ENCODE assay signal across 1 cellular context in the genomic region with DNA sequence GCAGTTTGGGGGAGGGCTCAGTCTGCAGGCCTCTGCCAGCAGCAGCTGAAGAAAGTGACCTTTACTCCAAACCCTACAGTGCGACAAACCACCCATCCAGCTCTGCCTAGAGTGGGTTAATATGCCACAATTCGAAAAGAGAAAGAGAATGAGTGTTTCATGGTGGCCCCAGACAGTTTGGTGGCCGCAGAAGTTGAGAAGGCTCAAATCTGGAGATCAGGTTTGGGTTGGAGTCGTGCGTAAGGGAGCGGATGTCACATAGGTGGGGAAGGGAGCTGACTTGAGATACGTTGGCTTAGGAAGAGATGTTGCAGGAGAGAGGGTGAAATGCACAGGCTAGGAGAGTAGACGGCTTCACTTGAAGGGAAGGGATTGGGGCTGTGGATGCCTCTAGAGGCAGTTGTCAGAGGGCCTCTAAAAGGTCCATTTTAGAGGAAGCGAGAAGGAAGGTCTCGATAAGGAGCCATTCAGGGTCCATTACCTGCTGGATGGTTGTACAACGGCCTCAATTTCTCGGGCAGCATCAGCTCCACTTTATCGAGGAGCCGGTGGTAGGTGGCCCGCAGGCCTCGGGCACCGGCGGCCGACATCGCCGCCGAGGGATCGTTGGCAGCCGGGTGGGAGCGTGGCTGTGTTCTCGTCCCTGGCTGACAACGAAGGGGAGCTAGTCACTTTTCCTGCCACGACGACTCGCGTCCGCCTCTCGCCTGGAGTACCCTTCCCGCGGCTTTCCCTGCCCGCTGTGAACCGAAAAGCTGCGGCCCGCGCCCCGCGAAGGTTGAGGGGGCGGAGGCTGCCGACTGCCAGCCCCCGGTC.
TF ChIP-seq lines count a peak whose summit lies in the region.

No MANE protein-coding gene starts in this region.

TF ChIP-seq in HepG2, 621 proteins besides CTCF, POLR2A, EP300 and RAD21 (continued from another document and continues in another):
- TF ChIP-seq TARDBP (CRISPR knock-in tag; IDR thresholded peaks at IDR 0.05) (no peak), MIER3 (CRISPR knock-in tag; IDR thresholded peaks at IDR 0.05; ENCODE audit: borderline replicate concordance) (peak; percentile 11; the same call in 1 of the 2 replicates), ZNF224 (CRISPR knock-in tag; IDR thresholded peaks at IDR 0.05) (peak; percentile 64; the same call in 1 of the 2 replicates), MYNN (CRISPR knock-in tag; IDR thresholded peaks at IDR 0.05; ENCODE audit: low read depth) (no peak), HNRNPUL1 (IDR thresholded peaks at IDR 0.05; ENCODE audit: low read depth, low read length) (no peak), ZNF788 (CRISPR knock-in tag; IDR thresholded peaks at IDR 0.05; ENCODE audit: borderline replicate concordance) (peak; percentile 57; the same call in 1 of the 2 replicates), ZNF235 (CRISPR knock-in tag; IDR thresholded peaks at IDR 0.05; ENCODE audit: borderline replicate concordance) (peak; percentile 90), ZNF34 (CRISPR knock-in tag; IDR thresholded peaks at IDR 0.05; ENCODE audit: borderline replicate concordance) (no peak), ZNF552 (CRISPR knock-in tag; IDR thresholded peaks at IDR 0.05; ENCODE audit: borderline replicate concordance) (no peak; the same call in 1 of the 2 replicates), ZNF777 (CRISPR knock-in tag; IDR thresholded peaks at IDR 0.05) (peak; percentile 64), NR2C2 (CRISPR knock-in tag; IDR thresholded peaks at IDR 0.05; ENCODE audit: borderline replicate concordance) (no peak), ZNF598 (CRISPR knock-in tag; IDR thresholded peaks at IDR 0.05; ENCODE audit: borderline replicate concordance) (no peak), CAMTA2 (CRISPR knock-in tag; IDR thresholded peaks at IDR 0.05; ENCODE audit: borderline replicate concordance) (0 out of 2 replicates have a peak, but pooled peaks have one; percentile 28), KAT7 (CRISPR knock-in tag; IDR thresholded peaks at IDR 0.05; ENCODE audit: borderline replicate concordance) (peak; percentile 80), ZNF781 (CRISPR knock-in tag; IDR thresholded peaks at IDR 0.05; ENCODE audit: borderline replicate concordance, not compliant biosample characterization) (peak; percentile 36), SRSF4 (IDR thresholded peaks at IDR 0.05; ENCODE audit: low read depth, low read length, poor library complexity, severe bottlenecking) (no peak), KDM5A (IDR thresholded peaks at IDR 0.05; ENCODE audit: borderline replicate concordance, low read length) (no peak)
- TF ChIP-seq, protein P1, sequence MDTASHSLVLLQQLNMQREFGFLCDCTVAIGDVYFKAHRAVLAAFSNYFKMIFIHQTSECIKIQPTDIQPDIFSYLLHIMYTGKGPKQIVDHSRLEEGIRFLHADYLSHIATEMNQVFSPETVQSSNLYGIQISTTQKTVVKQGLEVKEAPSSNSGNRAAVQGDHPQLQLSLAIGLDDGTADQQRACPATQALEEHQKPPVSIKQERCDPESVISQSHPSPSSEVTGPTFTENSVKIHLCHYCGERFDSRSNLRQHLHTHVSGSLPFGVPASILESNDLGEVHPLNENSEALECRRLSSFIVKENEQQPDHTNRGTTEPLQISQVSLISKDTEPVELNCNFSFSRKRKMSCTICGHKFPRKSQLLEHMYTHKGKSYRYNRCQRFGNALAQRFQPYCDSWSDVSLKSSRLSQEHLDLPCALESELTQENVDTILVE (CRISPR knock-in tag; IDR thresholded peaks at IDR 0.05), result no peak
- TF ChIP-seq, protein P2, sequence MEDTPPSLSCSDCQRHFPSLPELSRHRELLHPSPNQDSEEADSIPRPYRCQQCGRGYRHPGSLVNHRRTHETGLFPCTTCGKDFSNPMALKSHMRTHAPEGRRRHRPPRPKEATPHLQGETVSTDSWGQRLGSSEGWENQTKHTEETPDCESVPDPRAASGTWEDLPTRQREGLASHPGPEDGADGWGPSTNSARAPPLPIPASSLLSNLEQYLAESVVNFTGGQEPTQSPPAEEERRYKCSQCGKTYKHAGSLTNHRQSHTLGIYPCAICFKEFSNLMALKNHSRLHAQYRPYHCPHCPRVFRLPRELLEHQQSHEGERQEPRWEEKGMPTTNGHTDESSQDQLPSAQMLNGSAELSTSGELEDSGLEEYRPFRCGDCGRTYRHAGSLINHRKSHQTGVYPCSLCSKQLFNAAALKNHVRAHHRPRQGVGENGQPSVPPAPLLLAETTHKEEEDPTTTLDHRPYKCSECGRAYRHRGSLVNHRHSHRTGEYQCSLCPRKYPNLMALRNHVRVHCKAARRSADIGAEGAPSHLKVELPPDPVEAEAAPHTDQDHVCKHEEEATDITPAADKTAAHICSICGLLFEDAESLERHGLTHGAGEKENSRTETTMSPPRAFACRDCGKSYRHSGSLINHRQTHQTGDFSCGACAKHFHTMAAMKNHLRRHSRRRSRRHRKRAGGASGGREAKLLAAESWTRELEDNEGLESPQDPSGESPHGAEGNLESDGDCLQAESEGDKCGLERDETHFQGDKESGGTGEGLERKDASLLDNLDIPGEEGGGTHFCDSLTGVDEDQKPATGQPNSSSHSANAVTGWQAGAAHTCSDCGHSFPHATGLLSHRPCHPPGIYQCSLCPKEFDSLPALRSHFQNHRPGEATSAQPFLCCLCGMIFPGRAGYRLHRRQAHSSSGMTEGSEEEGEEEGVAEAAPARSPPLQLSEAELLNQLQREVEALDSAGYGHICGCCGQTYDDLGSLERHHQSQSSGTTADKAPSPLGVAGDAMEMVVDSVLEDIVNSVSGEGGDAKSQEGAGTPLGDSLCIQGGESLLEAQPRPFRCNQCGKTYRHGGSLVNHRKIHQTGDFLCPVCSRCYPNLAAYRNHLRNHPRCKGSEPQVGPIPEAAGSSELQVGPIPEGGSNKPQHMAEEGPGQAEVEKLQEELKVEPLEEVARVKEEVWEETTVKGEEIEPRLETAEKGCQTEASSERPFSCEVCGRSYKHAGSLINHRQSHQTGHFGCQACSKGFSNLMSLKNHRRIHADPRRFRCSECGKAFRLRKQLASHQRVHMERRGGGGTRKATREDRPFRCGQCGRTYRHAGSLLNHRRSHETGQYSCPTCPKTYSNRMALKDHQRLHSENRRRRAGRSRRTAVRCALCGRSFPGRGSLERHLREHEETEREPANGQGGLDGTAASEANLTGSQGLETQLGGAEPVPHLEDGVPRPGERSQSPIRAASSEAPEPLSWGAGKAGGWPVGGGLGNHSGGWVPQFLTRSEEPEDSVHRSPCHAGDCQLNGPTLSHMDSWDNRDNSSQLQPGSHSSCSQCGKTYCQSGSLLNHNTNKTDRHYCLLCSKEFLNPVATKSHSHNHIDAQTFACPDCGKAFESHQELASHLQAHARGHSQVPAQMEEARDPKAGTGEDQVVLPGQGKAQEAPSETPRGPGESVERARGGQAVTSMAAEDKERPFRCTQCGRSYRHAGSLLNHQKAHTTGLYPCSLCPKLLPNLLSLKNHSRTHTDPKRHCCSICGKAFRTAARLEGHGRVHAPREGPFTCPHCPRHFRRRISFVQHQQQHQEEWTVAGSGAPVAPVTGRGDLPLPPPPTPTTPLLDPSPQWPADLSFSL (CRISPR knock-in tag; IDR thresholded peaks at IDR 0.05), result no peak
- TF ChIP-seq, protein P3, sequence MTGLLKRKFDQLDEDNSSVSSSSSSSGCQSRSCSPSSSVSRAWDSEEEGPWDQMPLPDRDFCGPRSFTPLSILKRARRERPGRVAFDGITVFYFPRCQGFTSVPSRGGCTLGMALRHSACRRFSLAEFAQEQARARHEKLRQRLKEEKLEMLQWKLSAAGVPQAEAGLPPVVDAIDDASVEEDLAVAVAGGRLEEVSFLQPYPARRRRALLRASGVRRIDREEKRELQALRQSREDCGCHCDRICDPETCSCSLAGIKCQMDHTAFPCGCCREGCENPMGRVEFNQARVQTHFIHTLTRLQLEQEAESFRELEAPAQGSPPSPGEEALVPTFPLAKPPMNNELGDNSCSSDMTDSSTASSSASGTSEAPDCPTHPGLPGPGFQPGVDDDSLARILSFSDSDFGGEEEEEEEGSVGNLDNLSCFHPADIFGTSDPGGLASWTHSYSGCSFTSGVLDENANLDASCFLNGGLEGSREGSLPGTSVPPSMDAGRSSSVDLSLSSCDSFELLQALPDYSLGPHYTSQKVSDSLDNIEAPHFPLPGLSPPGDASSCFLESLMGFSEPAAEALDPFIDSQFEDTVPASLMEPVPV (CRISPR knock-in tag; IDR thresholded peaks at IDR 0.05), result no peak
- TF ChIP-seq, protein P4, sequence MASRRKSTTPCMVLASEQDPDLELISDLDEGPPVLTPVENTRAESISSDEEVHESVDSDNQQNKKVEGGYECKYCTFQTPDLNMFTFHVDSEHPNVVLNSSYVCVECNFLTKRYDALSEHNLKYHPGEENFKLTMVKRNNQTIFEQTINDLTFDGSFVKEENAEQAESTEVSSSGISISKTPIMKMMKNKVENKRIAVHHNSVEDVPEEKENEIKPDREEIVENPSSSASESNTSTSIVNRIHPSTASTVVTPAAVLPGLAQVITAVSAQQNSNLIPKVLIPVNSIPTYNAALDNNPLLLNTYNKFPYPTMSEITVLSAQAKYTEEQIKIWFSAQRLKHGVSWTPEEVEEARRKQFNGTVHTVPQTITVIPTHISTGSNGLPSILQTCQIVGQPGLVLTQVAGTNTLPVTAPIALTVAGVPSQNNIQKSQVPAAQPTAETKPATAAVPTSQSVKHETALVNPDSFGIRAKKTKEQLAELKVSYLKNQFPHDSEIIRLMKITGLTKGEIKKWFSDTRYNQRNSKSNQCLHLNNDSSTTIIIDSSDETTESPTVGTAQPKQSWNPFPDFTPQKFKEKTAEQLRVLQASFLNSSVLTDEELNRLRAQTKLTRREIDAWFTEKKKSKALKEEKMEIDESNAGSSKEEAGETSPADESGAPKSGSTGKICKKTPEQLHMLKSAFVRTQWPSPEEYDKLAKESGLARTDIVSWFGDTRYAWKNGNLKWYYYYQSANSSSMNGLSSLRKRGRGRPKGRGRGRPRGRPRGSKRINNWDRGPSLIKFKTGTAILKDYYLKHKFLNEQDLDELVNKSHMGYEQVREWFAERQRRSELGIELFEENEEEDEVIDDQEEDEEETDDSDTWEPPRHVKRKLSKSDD (CRISPR knock-in tag; IDR thresholded peaks at IDR 0.05; ENCODE audit: low read depth), result no peak
- TF ChIP-seq, protein P5, sequence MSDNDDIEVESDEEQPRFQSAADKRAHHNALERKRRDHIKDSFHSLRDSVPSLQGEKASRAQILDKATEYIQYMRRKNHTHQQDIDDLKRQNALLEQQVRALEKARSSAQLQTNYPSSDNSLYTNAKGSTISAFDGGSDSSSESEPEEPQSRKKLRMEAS (IDR thresholded peaks at IDR 0.05), result peak; percentile 47
- TF ChIP-seq, protein P6, sequence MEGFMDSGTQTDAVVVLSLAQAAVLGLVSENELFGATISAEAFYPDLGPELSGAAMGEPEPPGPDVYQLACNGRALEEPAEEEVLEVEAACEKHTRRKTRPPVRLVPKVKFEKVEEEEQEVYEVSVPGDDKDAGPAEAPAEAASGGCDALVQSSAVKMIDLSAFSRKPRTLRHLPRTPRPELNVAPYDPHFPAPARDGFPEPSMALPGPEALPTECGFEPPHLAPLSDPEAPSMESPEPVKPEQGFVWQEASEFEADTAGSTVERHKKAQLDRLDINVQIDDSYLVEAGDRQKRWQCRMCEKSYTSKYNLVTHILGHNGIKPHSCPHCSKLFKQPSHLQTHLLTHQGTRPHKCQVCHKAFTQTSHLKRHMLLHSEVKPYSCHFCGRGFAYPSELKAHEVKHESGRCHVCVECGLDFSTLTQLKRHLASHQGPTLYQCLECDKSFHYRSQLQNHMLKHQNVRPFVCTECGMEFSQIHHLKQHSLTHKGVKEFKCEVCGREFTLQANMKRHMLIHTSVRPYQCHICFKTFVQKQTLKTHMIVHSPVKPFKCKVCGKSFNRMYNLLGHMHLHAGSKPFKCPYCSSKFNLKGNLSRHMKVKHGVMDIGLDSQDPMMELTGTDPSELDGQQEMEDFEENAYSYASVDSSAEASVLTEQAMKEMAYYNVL (CRISPR knock-in tag; IDR thresholded peaks at IDR 0.05; ENCODE audit: borderline replicate concordance), result 0 out of 2 replicates have a peak, but pooled peaks have one; percentile 57
- TF ChIP-seq, protein P7, sequence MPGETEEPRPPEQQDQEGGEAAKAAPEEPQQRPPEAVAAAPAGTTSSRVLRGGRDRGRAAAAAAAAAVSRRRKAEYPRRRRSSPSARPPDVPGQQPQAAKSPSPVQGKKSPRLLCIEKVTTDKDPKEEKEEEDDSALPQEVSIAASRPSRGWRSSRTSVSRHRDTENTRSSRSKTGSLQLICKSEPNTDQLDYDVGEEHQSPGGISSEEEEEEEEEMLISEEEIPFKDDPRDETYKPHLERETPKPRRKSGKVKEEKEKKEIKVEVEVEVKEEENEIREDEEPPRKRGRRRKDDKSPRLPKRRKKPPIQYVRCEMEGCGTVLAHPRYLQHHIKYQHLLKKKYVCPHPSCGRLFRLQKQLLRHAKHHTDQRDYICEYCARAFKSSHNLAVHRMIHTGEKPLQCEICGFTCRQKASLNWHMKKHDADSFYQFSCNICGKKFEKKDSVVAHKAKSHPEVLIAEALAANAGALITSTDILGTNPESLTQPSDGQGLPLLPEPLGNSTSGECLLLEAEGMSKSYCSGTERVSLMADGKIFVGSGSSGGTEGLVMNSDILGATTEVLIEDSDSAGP (CRISPR knock-in tag; IDR thresholded peaks at IDR 0.05; ENCODE audit: borderline replicate concordance), result peak; percentile 73; the same call in 1 of the 2 replicates
- TF ChIP-seq, protein P8, sequence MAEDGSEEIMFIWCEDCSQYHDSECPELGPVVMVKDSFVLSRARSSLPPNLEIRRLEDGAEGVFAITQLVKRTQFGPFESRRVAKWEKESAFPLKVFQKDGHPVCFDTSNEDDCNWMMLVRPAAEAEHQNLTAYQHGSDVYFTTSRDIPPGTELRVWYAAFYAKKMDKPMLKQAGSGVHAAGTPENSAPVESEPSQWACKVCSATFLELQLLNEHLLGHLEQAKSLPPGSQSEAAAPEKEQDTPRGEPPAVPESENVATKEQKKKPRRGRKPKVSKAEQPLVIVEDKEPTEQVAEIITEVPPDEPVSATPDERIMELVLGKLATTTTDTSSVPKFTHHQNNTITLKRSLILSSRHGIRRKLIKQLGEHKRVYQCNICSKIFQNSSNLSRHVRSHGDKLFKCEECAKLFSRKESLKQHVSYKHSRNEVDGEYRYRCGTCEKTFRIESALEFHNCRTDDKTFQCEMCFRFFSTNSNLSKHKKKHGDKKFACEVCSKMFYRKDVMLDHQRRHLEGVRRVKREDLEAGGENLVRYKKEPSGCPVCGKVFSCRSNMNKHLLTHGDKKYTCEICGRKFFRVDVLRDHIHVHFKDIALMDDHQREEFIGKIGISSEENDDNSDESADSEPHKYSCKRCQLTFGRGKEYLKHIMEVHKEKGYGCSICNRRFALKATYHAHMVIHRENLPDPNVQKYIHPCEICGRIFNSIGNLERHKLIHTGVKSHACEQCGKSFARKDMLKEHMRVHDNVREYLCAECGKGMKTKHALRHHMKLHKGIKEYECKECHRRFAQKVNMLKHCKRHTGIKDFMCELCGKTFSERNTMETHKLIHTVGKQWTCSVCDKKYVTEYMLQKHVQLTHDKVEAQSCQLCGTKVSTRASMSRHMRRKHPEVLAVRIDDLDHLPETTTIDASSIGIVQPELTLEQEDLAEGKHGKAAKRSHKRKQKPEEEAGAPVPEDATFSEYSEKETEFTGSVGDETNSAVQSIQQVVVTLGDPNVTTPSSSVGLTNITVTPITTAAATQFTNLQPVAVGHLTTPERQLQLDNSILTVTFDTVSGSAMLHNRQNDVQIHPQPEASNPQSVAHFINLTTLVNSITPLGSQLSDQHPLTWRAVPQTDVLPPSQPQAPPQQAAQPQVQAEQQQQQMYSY (CRISPR knock-in tag; IDR thresholded peaks at IDR 0.05), result no peak
- TF ChIP-seq, protein P9, sequence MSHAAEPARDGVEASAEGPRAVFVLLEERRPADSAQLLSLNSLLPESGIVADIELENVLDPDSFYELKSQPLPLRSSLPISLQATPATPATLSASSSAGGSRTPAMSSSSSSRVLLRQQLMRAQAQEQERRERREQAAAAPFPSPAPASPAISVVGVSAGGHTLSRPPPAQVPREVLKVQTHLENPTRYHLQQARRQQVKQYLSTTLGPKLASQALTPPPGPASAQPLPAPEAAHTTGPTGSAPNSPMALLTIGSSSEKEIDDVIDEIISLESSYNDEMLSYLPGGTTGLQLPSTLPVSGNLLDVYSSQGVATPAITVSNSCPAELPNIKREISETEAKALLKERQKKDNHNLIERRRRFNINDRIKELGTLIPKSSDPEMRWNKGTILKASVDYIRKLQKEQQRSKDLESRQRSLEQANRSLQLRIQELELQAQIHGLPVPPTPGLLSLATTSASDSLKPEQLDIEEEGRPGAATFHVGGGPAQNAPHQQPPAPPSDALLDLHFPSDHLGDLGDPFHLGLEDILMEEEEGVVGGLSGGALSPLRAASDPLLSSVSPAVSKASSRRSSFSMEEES (CRISPR knock-in tag; IDR thresholded peaks at IDR 0.05), result no peak
